ENCODE assay signal across 17 cellular contexts in genomic region chr6:25384967-25385366, GRCh38.
"Had no signal": no experiment of that assay in that cellular context is flagged by ENCODE, and none has a peak within 500 bp of the region (broad histone marks: within the 10 kb centered on the region; RNA-seq: fewer than 3 reads in every experiment).

No MANE protein-coding gene starts in this region.

- H3K36me3 Mint-ChIP-seq: naive B cell; neural progenitor cell; stimulated activated naive B cell treated with anti-CD40 and anti-IgM and Interleukin-4, amounts not matched to agents 10 μg/mL and 1 μg/mL and 100 μg/mL, for 72 hours had no signal

- H3K27ac Mint-ChIP-seq: activated naive CD8-positive, alpha-beta T cell treated with anti-CD3 and anti-CD28 coated beads, Interleukin-2, amount 10 ng/mL, durations not matched to agents 7 days and 5 days; neural progenitor cell; stimulated activated naive B cell treated with anti-CD40 and anti-IgM and Interleukin-4, amounts not matched to agents 10 μg/mL and 1 μg/mL and 100 μg/mL, for 72 hours; T-helper 2 cell treated with Interferon-gamma antibody and Interleukin-4, amounts not matched to agents 5 μg/mL and 100 μg/mL, for 36 hours had no signal

- H3K27ac ChIP-seq: neural progenitor cell, pancreas, tibial nerve, uterus had no signal

- H3K27me3 ChIP-seq: neural progenitor cell, pancreas, tibial nerve, uterus had no signal

- H3K27me3 Mint-ChIP-seq: activated naive CD8-positive, alpha-beta T cell treated with anti-CD3 and anti-CD28 coated beads, Interleukin-2, amount 10 ng/mL, durations not matched to agents 7 days and 5 days; naive B cell; stimulated activated naive B cell treated with anti-CD40 and anti-IgM and Interleukin-4, amounts not matched to agents 10 μg/mL and 1 μg/mL and 100 μg/mL, for 72 hours had no signal

- H3K9ac ChIP-seq: neural progenitor cell had no signal

- H3K9me3 Mint-ChIP-seq: T-helper 2 cell treated with Interferon-gamma antibody and Interleukin-4, amounts not matched to agents 5 μg/mL and 100 μg/mL, for 36 hours had no signal

- DNase-seq: activated CD4-positive, alpha-beta T cell treated with anti-CD3 and anti-CD28 coated beads for 1 hour; activated CD4-positive, alpha-beta T cell treated with anti-CD3 and anti-CD28 coated beads, Interleukin-2, amount 50 U/mL, for 4 hours; activated naive CD4-positive, alpha-beta T cell; activated naive CD8-positive, alpha-beta T cell treated with anti-CD3 and anti-CD28 coated beads, Interleukin-2, amount 10 ng/mL, durations not matched to agents 7 days and 5 days; activated T-cell treated with anti-CD3 and anti-CD28 coated beads for 4 hours; anterior cingulate cortex; hypothalamus; naive B cell; pancreas; retina; stimulated activated CD4-positive, alpha-beta T cell treated with anti-CD3 and anti-CD28 coated beads, Interleukin-15, amount 100 ng/mL, for 24 hours; stimulated activated CD4-positive, alpha-beta T cell treated with anti-CD3 and anti-CD28 coated beads, Interleukin-4, amount 100 ng/mL, for 1 hour; stimulated activated naive B cell treated with anti-CD40 and anti-IgM and Interleukin-4, amounts not matched to agents 10 μg/mL and 1 μg/mL and 100 μg/mL, for 72 hours; uterus had no signal

- H3K4me2 ChIP-seq: neural progenitor cell had no signal

- H3K36me3 ChIP-seq: neural progenitor cell, pancreas, tibial nerve, uterus had no signal

- H3K4me1 ChIP-seq: uterus had no signal

- H3K4me3 Mint-ChIP-seq: activated naive CD8-positive, alpha-beta T cell treated with anti-CD3 and anti-CD28 coated beads, Interleukin-2, amount 10 ng/mL, durations not matched to agents 7 days and 5 days; naive B cell; neural progenitor cell; stimulated activated naive B cell treated with anti-CD40 and anti-IgM and Interleukin-4, amounts not matched to agents 10 μg/mL and 1 μg/mL and 100 μg/mL, for 72 hours; T-helper 2 cell treated with Interferon-gamma antibody and Interleukin-4, amounts not matched to agents 5 μg/mL and 100 μg/mL, for 36 hours had no signal

- H3K4me3 ChIP-seq: neural progenitor cell, pancreas, tibial nerve, uterus had no signal

- ATAC-seq: pancreas; stimulated activated naive B cell treated with anti-CD40 and anti-IgM and Interleukin-4, amounts not matched to agents 10 μg/mL and 1 μg/mL and 100 μg/mL, for 72 hours had no signal

- H2AFZ ChIP-seq: neural progenitor cell had no signal

- H3K9me3 ChIP-seq: pancreas, tibial nerve, uterus had no signal
